In the genomic region with DNA sequence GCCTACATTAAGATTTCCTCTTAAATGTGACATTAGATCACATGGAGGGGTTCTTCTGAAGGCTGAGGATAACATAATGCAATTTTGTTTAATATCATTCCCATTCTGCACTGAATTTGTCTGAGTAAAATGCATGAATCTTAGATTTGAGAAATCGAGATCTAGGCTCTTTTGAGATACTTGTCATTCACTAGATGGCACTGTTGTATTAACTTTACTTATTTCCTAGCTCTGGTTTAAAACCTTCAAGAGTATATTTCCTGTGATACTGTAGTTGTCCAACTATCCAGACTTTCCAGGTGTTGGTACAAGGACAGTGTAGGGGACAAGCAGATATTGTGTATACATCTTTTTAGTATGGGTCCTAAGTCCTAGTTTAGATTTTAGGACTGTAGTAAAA, we compare ENCODE assay signal across 8 cellular contexts.
DNase-seq lines count a peak whose midpoint lies in the region; ATAC-seq and TF ChIP-seq lines count a peak whose summit lies in the region.

No MANE protein-coding gene starts in this region.

- 0% methylated on average over 1 of the region's 1 CpG for WGBS in right lobe of liver (ENCODE audit: insufficient coverage, low coverage, low lambda C conversion rate, missing lambda C conversion rate)

- ATAC-seq in right lobe of liver, result peak; percentile 60 to 91 (median 74)
- ATAC-seq in GM18907 (IDR thresholded peaks at IDR 0.05; ENCODE audit: unreplicated experiment), result no peak

- no peaks in the 10 kb centered on the region for H3K27me3 ChIP-seq in WERI-Rb-1 (ENCODE audit: insufficient read depth, low read depth, severe bottlenecking)
- H3K27me3 ChIP-seq in right lobe of liver, result no peaks in the 10 kb centered on the region

- H3K9me3 ChIP-seq in WERI-Rb-1 (ENCODE audit: severe bottlenecking) (no peaks in the 10 kb centered on the region), right lobe of liver (no peaks in the 10 kb centered on the region)

- H3K27me3 Mint-ChIP-seq in activated naive CD4-positive, alpha-beta T cell treated with anti-CD3 and anti-CD28 coated beads, Interleukin-2, amount 10 ng/mL, durations not matched to agents 7 days and 5 days, result peaks cover 9% of the 10 kb centered on the region

- peak; percentile 22 for DNase-seq in NCI-H2196 (lab: John Stamatoyannopoulos, UW; ENCODE audit: unreplicated experiment)
- no peak for DNase-seq in NCI-H2196 treated with DMSO at 0.1 percent for 48 hours (lab: John Stamatoyannopoulos, UW; ENCODE audit: unreplicated experiment)
- DNase-seq in NCI-H1694 treated with DMSO at 0.1 percent for 48 hours (lab: John Stamatoyannopoulos, UW), result peak; percentile 95
- DNase-seq in WERI-Rb-1, result no peak
- DNase-seq in right lobe of liver, result no peak
- no peak for DNase-seq in activated effector memory CD4-positive, alpha-beta T cell treated with anti-CD3 and anti-CD28 coated beads, Interleukin-2, amount 50 U/mL, for 16 hours
- DNase-seq in activated naive CD4-positive, alpha-beta T cell treated with anti-CD3 and anti-CD28 coated beads, Interleukin-2, amount 10 ng/mL, durations not matched to agents 7 days and 5 days, result no peak

- CTCF ChIA-PET in activated naive CD4-positive, alpha-beta T cell treated with anti-CD3 and anti-CD28 coated beads, Interleukin-2, amount 10 ng/mL, durations not matched to agents 7 days and 5 days (lab: Charles Lee), result interaction anchor here (0.8 to 1.4 kb wide), 5 partner anchors 8 to 367 kb away, joined by 3 to 5 read pairs (median 3); no protein-coding TSS in a partner anchor

- no peaks in the 10 kb centered on the region for H3K4me1 Mint-ChIP-seq in activated naive CD4-positive, alpha-beta T cell treated with anti-CD3 and anti-CD28 coated beads, Interleukin-2, amount 10 ng/mL, durations not matched to agents 7 days and 5 days

- H3K4me3 ChIP-seq in WERI-Rb-1 (ENCODE audit: low read depth, low read length) (no peak overlapping the region), right lobe of liver (no peak overlapping the region)

- no peak for TF ChIP-seq POLR2A in right lobe of liver (IDR thresholded peaks at IDR 0.05)

- TF ChIP-seq CTCF in WERI-Rb-1 (IDR thresholded peaks at IDR 0.05; ENCODE audit: low read depth, low read length) (peak; percentile 17; the same call in 1 of the 2 replicates), right lobe of liver (IDR thresholded peaks at IDR 0.05) (peak; percentile 51 to 59 (median 54))

- H3K27ac ChIP-seq in WERI-Rb-1 (no peak overlapping the region), right lobe of liver (no peak overlapping the region)

- H3K36me3 ChIP-seq in WERI-Rb-1 (no peaks in the 10 kb centered on the region), right lobe of liver (no peaks in the 10 kb centered on the region)

- no peaks in the 10 kb centered on the region for H3K9me3 Mint-ChIP-seq in activated naive CD4-positive, alpha-beta T cell treated with anti-CD3 and anti-CD28 coated beads, Interleukin-2, amount 10 ng/mL, durations not matched to agents 7 days and 5 days

- no peaks in the 10 kb centered on the region for H3K36me3 Mint-ChIP-seq in activated naive CD4-positive, alpha-beta T cell treated with anti-CD3 and anti-CD28 coated beads, Interleukin-2, amount 10 ng/mL, durations not matched to agents 7 days and 5 days

- peaks cover 0 to 3% (median 0%) of the 10 kb centered on the region in 4 donors for H3K4me1 ChIP-seq in right lobe of liver

- no peak overlapping the region for H3K4me3 Mint-ChIP-seq in activated naive CD4-positive, alpha-beta T cell treated with anti-CD3 and anti-CD28 coated beads, Interleukin-2, amount 10 ng/mL, durations not matched to agents 7 days and 5 days

- no peak overlapping the region for H3K27ac Mint-ChIP-seq in activated naive CD4-positive, alpha-beta T cell treated with anti-CD3 and anti-CD28 coated beads, Interleukin-2, amount 10 ng/mL, durations not matched to agents 7 days and 5 days

- intact Hi-C loops in right lobe of liver (cut with DNase I), result no loop called here

Comparison
In these comparisons a context has a peak if more than half of its experiments do, and no peak if none do; other contexts are left out.
1. DNase-seq: peak in NCI-H2196 (single experiment) and NCI-H1694 treated with DMSO at 0.1 percent for 48 hours (single experiment); none in NCI-H2196 treated with DMSO at 0.1 percent for 48 hours (single experiment), WERI-Rb-1 (single experiment), right lobe of liver (0 of 3), activated effector memory CD4-positive, alpha-beta T cell treated with anti-CD3 and anti-CD28 coated beads, Interleukin-2, amount 50 U/mL, for 16 hours (single experiment) and activated naive CD4-positive, alpha-beta T cell treated with anti-CD3 and anti-CD28 coated beads, Interleukin-2, amount 10 ng/mL, durations not matched to agents 7 days and 5 days (single experiment).